Comparison of ENCODE assay signal across 8 cellular contexts in the genomic region with DNA sequence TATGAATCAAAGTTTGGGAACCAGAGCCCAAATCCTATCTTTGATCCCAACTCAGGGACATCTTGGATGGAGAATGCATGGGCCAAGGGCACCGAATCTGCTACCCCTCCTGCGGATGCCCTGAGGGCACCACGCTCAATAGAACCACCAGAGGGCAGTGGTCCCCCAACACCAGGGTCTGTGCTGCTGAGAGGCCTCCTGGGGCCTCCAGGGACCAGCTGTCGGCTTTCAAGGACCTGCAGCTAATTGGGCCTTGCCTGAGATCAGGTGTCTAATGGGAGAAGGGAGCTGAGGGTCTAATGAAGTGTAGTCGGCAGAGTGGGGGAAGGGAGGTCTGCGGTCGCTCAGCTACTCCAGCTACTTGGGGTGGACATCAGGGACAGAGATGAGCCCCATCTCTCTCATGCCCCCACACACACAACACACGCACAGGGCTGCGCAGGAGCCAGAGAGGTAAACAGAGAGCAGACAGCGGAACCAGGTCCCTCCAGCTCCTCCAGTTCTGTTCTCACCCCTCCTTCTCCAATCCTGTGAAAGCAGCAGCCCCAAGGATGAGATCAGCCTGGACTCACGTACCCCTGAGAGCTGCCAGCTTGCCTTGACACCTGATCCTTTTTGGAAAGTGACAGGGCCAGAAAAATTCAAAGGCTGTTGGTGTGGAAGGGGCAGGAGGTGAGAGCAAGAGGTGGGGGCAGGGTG. TPM values are rescaled to one million over a fixed set of nuclear protein-coding genes. Genes with fewer than 3 reads are reported as not detected.
DNase-seq lines count a peak whose midpoint lies in the region; ATAC-seq and TF ChIP-seq lines count a peak whose summit lies in the region.

No MANE protein-coding gene starts in this region.

- H3K27ac ChIP-seq in lung (ENCODE audit: low read depth in 1 of 2, low read length in 1 of 2), result peak overlapping the region in 1 of 2 donors; percentile 10

- no peak overlapping the region for H3K4me3 ChIP-seq in lung

- 45 to 51% methylated on average over 11 of the region's 11 CpGs for WGBS in lung, 2 donors

- peaks cover 77% of the 10 kb centered on the region for H3K4me1 Mint-ChIP-seq in activated CD4-positive, alpha-beta memory T cell treated with anti-CD3 and anti-CD28 coated beads for 36 hours (ENCODE audit: low read depth)

- H3K9me3 ChIP-seq in lung (ENCODE audit: control insufficient read depth in 2 of 2, insufficient read depth in 1 of 2, low read length in 1 of 2), result no peaks in the 10 kb centered on the region

- ATAC-seq in HG03460 (IDR thresholded peaks at IDR 0.05; ENCODE audit: unreplicated experiment) (peak; percentile 70), lung (ENCODE audit: insufficient read depth, low FRiP score) (peak; percentile 77), HG02970 (IDR thresholded peaks at IDR 0.05; ENCODE audit: low FRiP score, unreplicated experiment) (no peak)

- H3K36me3 ChIP-seq in lung (ENCODE audit: control insufficient read depth in 2 of 2, insufficient read depth in 2 of 2, low read length in 2 of 2), result peaks cover 4 to 26% of the 10 kb centered on the region in 2 donors

- intact Hi-C loops in activated CD4-positive, alpha-beta memory T cell treated with anti-CD3 and anti-CD28 coated beads for 36 hours (cut with micrococcal nuclease), result loop anchor here (1.0 kb wide), 2 partner anchors 48 to 57 kb away; partner anchors contain the start of gene PIK3C2B

- no peaks in the 10 kb centered on the region for H3K9me3 Mint-ChIP-seq in activated CD4-positive, alpha-beta memory T cell treated with anti-CD3 and anti-CD28 coated beads for 36 hours

- H3K27ac Mint-ChIP-seq in activated CD4-positive, alpha-beta memory T cell treated with anti-CD3 and anti-CD28 coated beads for 36 hours, result peak overlapping the region; percentile 76

- TF ChIP-seq CTCF in GM12874 (IDR thresholded peaks at IDR 0.05; ENCODE audit: insufficient read depth, low read depth, low read length) (peak; percentile 91), lung (IDR thresholded peaks at IDR 0.05; ENCODE audit: control extremely low read depth, extremely low read depth) (peak; percentile 73)

- H3K27me3 ChIP-seq in lung (ENCODE audit: control insufficient read depth, insufficient read depth), result no peaks in the 10 kb centered on the region

- H3K4me1 ChIP-seq in lung (ENCODE audit: control insufficient read depth in 2 of 2, insufficient read depth in 2 of 2, low read length in 2 of 2), result peaks cover 0 to 25% of the 10 kb centered on the region in 2 donors

- no peaks in the 10 kb centered on the region for H3K27me3 Mint-ChIP-seq in activated CD4-positive, alpha-beta memory T cell treated with anti-CD3 and anti-CD28 coated beads for 36 hours

- CTCF ChIA-PET in activated CD4-positive, alpha-beta memory T cell treated with anti-CD3 and anti-CD28 coated beads for 36 hours (lab: Charles Lee), result interaction anchor here (0.6 to 33.4 kb wide), 20 partner anchors 8 to 361 kb away, joined by 3 to 1224 read pairs (median 7); partner anchors contain the start of genes MDM4 and PIK3C2B

- DNase-seq in NCI-H526 treated with DMSO at 0.1 percent for 48 hours (lab: John Stamatoyannopoulos, UW) (peak; percentile 32), dermis microvascular lymphatic vessel endothelial cell (ENCODE audit: low read depth in 2 of 2) (peak; percentile 48 to 72), lung (ENCODE audit: low spot score) (peak; percentile 70)
- DNase-seq in activated CD4-positive, alpha-beta memory T cell treated with anti-CD3 and anti-CD28 coated beads for 36 hours, result peak; percentile 86
- peak; percentile 66 for DNase-seq in stimulated activated CD8-positive, alpha-beta memory T cell treated with anti-CD3 and anti-CD28 coated beads, Interleukin-15, amount 100 ng/mL, for 1 hour (ENCODE audit: low read depth)

- H3K36me3 Mint-ChIP-seq in activated CD4-positive, alpha-beta memory T cell treated with anti-CD3 and anti-CD28 coated beads for 36 hours, result peaks cover 62% of the 10 kb centered on the region

- POLR2A ChIA-PET in activated CD4-positive, alpha-beta memory T cell treated with anti-CD3 and anti-CD28 coated beads for 36 hours (lab: Charles Lee), result interaction anchor here (0.9 to 2.6 kb wide), 3 partner anchors 48 to 60 kb away, joined by 4 to 23 read pairs (median 12); partner anchors contain the start of gene PIK3C2B

- no peak overlapping the region for H3K4me3 Mint-ChIP-seq in activated CD4-positive, alpha-beta memory T cell treated with anti-CD3 and anti-CD28 coated beads for 36 hours

RNA-seq across cellular contexts. Expression of gene PPP1R15B, which starts 34.9 kb away (rescaled TPM):
- 10 to 100 TPM; 54.9 to 57.1 TPM for total RNA-seq in activated CD4-positive, alpha-beta memory T cell treated with anti-CD3 and anti-CD28 coated beads for 36 hours
- total RNA-seq in dermis microvascular lymphatic vessel endothelial cell (17.5 and 21.1 TPM in 2 replicates), lung (10 to 100 TPM; 43.9 to 57.0 TPM)
- 10 to 100 TPM; 14.6 to 29.8 TPM for polyA plus RNA-seq in lung

RNA-seq across cellular contexts. Expression of gene PIK3C2B, which starts 48.0 kb away (rescaled TPM):
- 10 to 100 TPM; 43.4 to 46.4 TPM for total RNA-seq in activated CD4-positive, alpha-beta memory T cell treated with anti-CD3 and anti-CD28 coated beads for 36 hours
- 11.7 and 20.5 TPM in 2 replicates for total RNA-seq in dermis microvascular lymphatic vessel endothelial cell
- total RNA-seq in lung, result 10 to 100 TPM; 36.9 to 37.6 TPM
- 10 to 100 TPM; 11.9 to 13.2 TPM for polyA plus RNA-seq in lung

Comparison
In these comparisons a context has a peak if more than half of its experiments do, and no peak if none do; other contexts are left out.
1. DNase-seq: peak in every context shown above with its lines; median percentile 86 in activated CD4-positive, alpha-beta memory T cell treated with anti-CD3 and anti-CD28 coated beads for 36 hours; 70 in lung; 66 in stimulated activated CD8-positive, alpha-beta memory T cell treated with anti-CD3 and anti-CD28 coated beads, Interleukin-15, amount 100 ng/mL, for 1 hour; 60 in dermis microvascular lymphatic vessel endothelial cell; 32 in NCI-H526 treated with DMSO at 0.1 percent for 48 hours.